Comparison of ENCODE assay signal across 36 cellular contexts in genomic region chr4:13588954-13589353, GRCh38. TPM values are rescaled to one million over a fixed set of nuclear protein-coding genes. Genes with fewer than 3 reads are reported as not detected.
"Had no signal": no experiment of that assay in that cellular context is flagged by ENCODE, and none has a peak within 500 bp of the region (broad histone marks: within the 10 kb centered on the region; RNA-seq: fewer than 3 reads in every experiment).

No MANE protein-coding gene starts in this region.

- H3K9me3 ChIP-seq: adrenal gland, body of pancreas, breast epithelium had no signal

- FAIRE-seq: astrocyte, TTC549 had no signal

- H3K4me1 ChIP-seq: adrenal gland, body of pancreas, breast epithelium had no signal

- H3K27ac ChIP-seq: adrenal gland, body of pancreas, brain microvascular endothelial cell, breast epithelium, VCaP had no signal

- DNase-seq: activated B cell treated with CpG ODN at 0.5 μM for 24 hours; activated CD4-positive, alpha-beta memory T cell treated with anti-CD3 and anti-CD28 coated beads for 36 hours; activated CD4-positive, alpha-beta T cell treated with anti-CD3 and anti-CD28 coated beads for 4 hours; activated CD4-positive, alpha-beta T cell treated with anti-CD3 and anti-CD28 coated beads, Interleukin-2, amount 10 ng/mL, durations not matched to agents 24 days and 14 days; activated CD4-positive, alpha-beta T cell treated with anti-CD3 and anti-CD28 coated beads, Interleukin-2, amount 50 U/mL, for 1 hour; activated CD4-positive, alpha-beta T cell treated with anti-CD3 and anti-CD28 coated beads, Interleukin-2, amount 50 U/mL, for 4 hours; activated CD4-positive, CD25-positive, alpha-beta regulatory T cell treated with anti-CD3 and anti-CD28 coated beads, Interleukin-2, amount 50 U/mL, for 72 hours; activated CD8-positive, alpha-beta memory T cell treated with anti-CD3 and anti-CD28 coated beads, Interleukin-2, amount 50 U/mL, for 4 hours; activated CD8-positive, alpha-beta T cell treated with anti-CD3 and anti-CD28 coated beads for 36 hours; activated effector memory CD4-positive, alpha-beta T cell treated with anti-CD3 and anti-CD28 coated beads, Interleukin-2, amount 50 U/mL, for 16 hours; activated gamma-delta T cell treated with Interleukin-2 at 50 U/mL for 16 hours; activated naive CD4-positive, alpha-beta T cell; activated naive CD4-positive, alpha-beta T cell treated with anti-CD3 and anti-CD28 coated beads for 36 hours; activated naive CD4-positive, alpha-beta T cell treated with anti-CD3 and anti-CD28 coated beads, Interleukin-2, amount 50 U/mL, for 16 hours; activated naive CD8-positive, alpha-beta T cell treated with anti-CD3 and anti-CD28 coated beads for 36 hours; activated T-cell treated with anti-CD3 and anti-CD28 coated beads for 4 hours; activated T-cell treated with anti-CD3 and anti-CD28 coated beads, Interleukin-2, amount 50 U/mL, for 1 hour; activated T-cell treated with anti-CD3 and anti-CD28 coated beads, Interleukin-2, amount 50 U/mL, for 4 hours; activated T-cell treated with anti-CD3 and anti-CD28 coated beads, Interleukin-2, amount 50 U/mL, for 72 hours; adrenal gland; amniotic stem cell; aorta; body of pancreas; brain microvascular endothelial cell; central memory CD4-positive, alpha-beta T cell; T-helper 1 cell; T-helper 2 cell; T-helper 9 cell had no signal

- ATAC-seq: activated CD8-positive, alpha-beta T cell treated with anti-CD3 and anti-CD28 coated beads for 36 hours; activated naive CD4-positive, alpha-beta T cell treated with anti-CD3 and anti-CD28 coated beads, Interleukin-2, amount 50 U/mL, for 72 hours; activated T-cell treated with anti-CD3 and anti-CD28 coated beads, Interleukin-2, amount 50 U/mL, for 4 hours; activated T-cell treated with anti-CD3 and anti-CD28 coated beads, Interleukin-2, amount 50 U/mL, for 72 hours; activated T-helper 17 cell treated with anti-CD3 and anti-CD28 coated beads, Interleukin-2, amount 50 U/mL, for 72 hours; body of pancreas had no signal

- H3K27me3 ChIP-seq: adrenal gland, body of pancreas, brain microvascular endothelial cell, breast epithelium had no signal

- H3K4me3 ChIP-seq: adrenal gland, body of pancreas, breast epithelium had no signal

RNA-seq across cellular contexts. Expression of gene NKX3-2, which starts 44.6 kb away (rescaled TPM):
- total RNA-seq: activated B cell treated with CpG ODN at 0.5 μM for 24 hours; activated CD4-positive, alpha-beta memory T cell treated with anti-CD3 and anti-CD28 coated beads for 36 hours; activated CD4-positive, alpha-beta T cell treated with anti-CD3 and anti-CD28 coated beads, Interleukin-2, amount 10 ng/mL, durations not matched to agents 24 days and 14 days; activated CD8-positive, alpha-beta memory T cell treated with anti-CD3 and anti-CD28 coated beads for 36 hours; activated CD8-positive, alpha-beta T cell treated with anti-CD3 and anti-CD28 coated beads for 36 hours; activated naive CD4-positive, alpha-beta T cell treated with anti-CD3 and anti-CD28 coated beads for 36 hours; activated naive CD4-positive, alpha-beta T cell treated with anti-CD3 and anti-CD28 coated beads, Interleukin-2, amount 50 U/mL, for 72 hours; activated naive CD8-positive, alpha-beta T cell treated with anti-CD3 and anti-CD28 coated beads for 36 hours; activated T-cell treated with anti-CD3 and anti-CD28 coated beads, Interleukin-2, amount 50 U/mL, for 4 hours; activated T-cell treated with anti-CD3 and anti-CD28 coated beads, Interleukin-2, amount 50 U/mL, for 72 hours; activated T-helper 1 cell treated with anti-CD3 and anti-CD28 coated beads, Interleukin-12 subunit alpha, Interleukin-12 subunit beta, Interleukin-2, Interleukin-4 antibody, amounts not matched to agents 30 ng/mL and 10 ng/mL and 1 ng/mL, durations not matched to agents 14 hours and 24 hours and 36 hours; activated T-helper 17 cell treated with anti-CD3 and anti-CD28 coated beads, Interleukin-2, amount 50 U/mL, for 72 hours had no signal
- polyA plus RNA-seq: aorta had no signal
